ENCODE assay signal across 8 cellular contexts in genomic region chr7:44460325-44460724, GRCh38. TPM values are rescaled to one million over a fixed set of nuclear protein-coding genes. Genes with fewer than 3 reads are reported as not detected.
DNase-seq lines count a peak whose midpoint lies in the region; ATAC-seq and TF ChIP-seq lines count a peak whose summit lies in the region.

No MANE protein-coding gene starts in this region.

- H3K27ac ChIP-seq in RWPE2 (ENCODE audit: poor library complexity, severe bottlenecking) (peak overlapping the region; percentile 13), psoas muscle (no peak overlapping the region)

- H3K4me1 ChIP-seq in RWPE2 (ENCODE audit: insufficient read depth, poor library complexity, severe bottlenecking), result peaks cover 14% of the 10 kb centered on the region
- H3K4me1 ChIP-seq in psoas muscle, result peaks cover 11% of the 10 kb centered on the region

- no peaks in the 10 kb centered on the region for H3K9me3 ChIP-seq in RWPE2 (ENCODE audit: severe bottlenecking)
- no peaks in the 10 kb centered on the region for H3K9me3 ChIP-seq in psoas muscle

- H3K36me3 ChIP-seq in RWPE2 (ENCODE audit: low read depth) (peaks cover 55% of the 10 kb centered on the region), psoas muscle (ENCODE audit: insufficient read depth in 1 of 2, low read depth in 1 of 2) (no peaks in the 10 kb centered on the region)

- H3K27me3 ChIP-seq in RWPE2 (ENCODE audit: insufficient read depth, poor library complexity, severe bottlenecking) (no peaks in the 10 kb centered on the region), psoas muscle (ENCODE audit: insufficient read depth in 3 of 3, low read length in 2 of 3) (no peaks in the 10 kb centered on the region)

- 79 to 84% (median 82%) methylated on average over 3 of the region's 3 CpGs for WGBS in psoas muscle, 3 donors

- ATAC-seq in HG02885 (IDR thresholded peaks at IDR 0.05; ENCODE audit: poor library complexity, unreplicated experiment) (peak; percentile 98), RWPE2 (ENCODE audit: low read depth) (no peak), psoas muscle (no peak)

- DNase-seq in NOMO-1 (lab: John Stamatoyannopoulos, UW; ENCODE audit: unreplicated experiment in 2 of 2) (peak; percentile 4 to 26), NOMO-1 treated with dmso at 0.1 percent for 144 hours (lab: John Stamatoyannopoulos, UW; ENCODE audit: unreplicated experiment) (no peak), RWPE2 (ENCODE audit: low spot score) (no peak), germinal center (ENCODE audit: low spot score) (peak; percentile 65), psoas muscle (no peak), DMS114 treated with DMSO at 0.1 percent for 48 hours (lab: John Stamatoyannopoulos, UW; ENCODE audit: unreplicated experiment) (no peak), NCI-H69 (lab: John Stamatoyannopoulos, UW) (no peak)

- H3K4me3 ChIP-seq in RWPE2 (ENCODE audit: severe bottlenecking) (no peak overlapping the region), psoas muscle (no peak overlapping the region)

- intact Hi-C loops in psoas muscle (cut with DNase I), result loop anchor here in 1 of 2 donors (5.0 kb wide), 1 partner anchor 33 kb away; no protein-coding TSS in a partner anchor

- TF ChIP-seq CTCF in RWPE2 (IDR thresholded peaks at IDR 0.05; ENCODE audit: poor library complexity, severe bottlenecking) (no peak), psoas muscle (IDR thresholded peaks at IDR 0.05) (no peak)

RNA-seq across cellular contexts. Expression of gene NUDCD3, which starts 30.1 kb away (rescaled TPM):
- total RNA-seq in psoas muscle, result 100 to 1,000 TPM in 3 of 4 donors, 10 to 100 TPM in 1; 97.7 to 140 (median 122) TPM
- 10 to 100 TPM; 34.6 to 75.6 (median 43.9) TPM for polyA plus RNA-seq in psoas muscle

Comparison
In these comparisons a context has a peak if more than half of its experiments do, and no peak if none do; other contexts are left out.
1. DNase-seq: peak in NOMO-1 (2 of 2) and germinal center (single experiment); none in NOMO-1 treated with dmso at 0.1 percent for 144 hours (single experiment), RWPE2 (single experiment), psoas muscle (0 of 2), DMS114 treated with DMSO at 0.1 percent for 48 hours (single experiment) and NCI-H69 (single experiment).